1 cellular context compared by ENCODE assay signal in the genomic region with DNA sequence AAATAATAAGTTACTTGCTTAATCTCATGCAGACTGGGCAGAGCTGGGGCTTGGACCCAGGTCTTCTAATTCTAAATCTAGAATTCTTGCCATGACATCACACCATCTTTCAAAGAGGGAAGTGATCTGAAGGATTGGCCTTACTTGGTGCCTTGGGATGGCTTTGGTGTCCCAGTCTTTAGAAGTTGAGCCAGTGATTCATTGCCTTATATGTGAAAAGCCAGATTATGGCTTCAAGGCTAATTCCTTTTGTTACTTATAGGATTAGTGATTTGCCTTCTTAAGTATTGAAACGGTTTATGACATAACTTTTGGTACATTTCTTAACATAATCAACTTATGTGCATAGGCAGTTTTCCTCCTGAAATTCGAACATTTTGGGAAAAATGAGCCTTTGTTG.
TF ChIP-seq lines count a peak whose summit lies in the region.

No MANE protein-coding gene starts in this region.

TF ChIP-seq in WTC11, 78 proteins besides CTCF, POLR2A, EP300 and RAD21 (continued from another document):
- TF ChIP-seq STAT6 (CRISPR knock-in tag; conservative IDR thresholded peaks at IDR 0.05; ENCODE audit: low read depth) (no peak), NR2C2 (CRISPR knock-in tag; IDR thresholded peaks at IDR 0.05) (no peak), KAT7 (CRISPR knock-in tag; IDR thresholded peaks at IDR 0.05; ENCODE audit: borderline replicate concordance) (no peak), E2F1 (CRISPR knock-in tag; IDR thresholded peaks at IDR 0.05) (no peak), ZNF425 (CRISPR knock-in tag; conservative IDR thresholded peaks at IDR 0.05) (no peak), RELA (CRISPR knock-in tag; IDR thresholded peaks at IDR 0.05; ENCODE audit: borderline replicate concordance) (no peak), ETV6 (CRISPR knock-in tag; IDR thresholded peaks at IDR 0.05) (no peak), FOXJ3 (CRISPR knock-in tag; IDR thresholded peaks at IDR 0.05; ENCODE audit: borderline replicate concordance) (no peak), E2F5 (CRISPR knock-in tag; IDR thresholded peaks at IDR 0.05) (no peak)
- TF ChIP-seq, protein P1, sequence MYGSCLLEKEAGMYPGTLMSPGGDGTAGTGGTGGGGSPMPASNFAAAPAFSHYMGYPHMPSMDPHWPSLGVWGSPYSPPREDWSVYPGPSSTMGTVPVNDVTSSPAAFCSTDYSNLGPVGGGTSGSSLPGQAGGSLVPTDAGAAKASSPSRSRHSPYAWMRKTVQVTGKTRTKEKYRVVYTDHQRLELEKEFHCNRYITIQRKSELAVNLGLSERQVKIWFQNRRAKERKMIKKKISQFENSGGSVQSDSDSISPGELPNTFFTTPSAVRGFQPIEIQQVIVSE (CRISPR knock-in tag; IDR thresholded peaks at IDR 0.05; ENCODE audit: borderline replicate concordance), result no peak
